ENCODE assay signal across 15 cellular contexts in genomic region chr1:61170328-61171238, GRCh38.
DNase-seq lines count a peak whose midpoint lies in the region; ATAC-seq and TF ChIP-seq lines count a peak whose summit lies in the region.
"Had no signal": no experiment of that assay in that cellular context is flagged by ENCODE, and none has a peak within 500 bp of the region (broad histone marks: within the 10 kb centered on the region; RNA-seq: fewer than 3 reads in every experiment).

No MANE protein-coding gene starts in this region.

- H3K9me3 Mint-ChIP-seq in natural killer cell treated with Interleukin-12 subunit alpha and Interleukin-12 subunit beta and Interleukin-15 and Interleukin-18, amount 100 ng/mL, for 72 hours: no peaks in the 10 kb centered on the region
- H3K9me3 Mint-ChIP-seq: activated naive CD8-positive, alpha-beta T cell treated with anti-CD3 and anti-CD28 coated beads for 36 hours; stimulated activated naive CD8-positive, alpha-beta T cell treated with anti-CD3 and anti-CD28 coated beads, Interleukin-15, Interleukin-2, amounts not matched to agents 100 ng/mL and 50 ng/mL, for 24 hours had no signal

- no peak overlapping the region for H3K27ac Mint-ChIP-seq in natural killer cell treated with Interleukin-12 subunit alpha and Interleukin-12 subunit beta and Interleukin-15 and Interleukin-18, amount 100 ng/mL, for 72 hours
- H3K27ac Mint-ChIP-seq: activated naive CD8-positive, alpha-beta T cell treated with anti-CD3 and anti-CD28 coated beads for 36 hours; stimulated activated naive CD8-positive, alpha-beta T cell treated with anti-CD3 and anti-CD28 coated beads, Interleukin-15, Interleukin-2, amounts not matched to agents 100 ng/mL and 50 ng/mL, for 24 hours had no signal

- H3K4me3 Mint-ChIP-seq in natural killer cell treated with Interleukin-12 subunit alpha and Interleukin-12 subunit beta and Interleukin-15 and Interleukin-18, amount 100 ng/mL, for 72 hours: no peak overlapping the region
- H3K4me3 Mint-ChIP-seq: activated naive CD8-positive, alpha-beta T cell treated with anti-CD3 and anti-CD28 coated beads for 36 hours; stimulated activated naive CD8-positive, alpha-beta T cell treated with anti-CD3 and anti-CD28 coated beads, Interleukin-15, Interleukin-2, amounts not matched to agents 100 ng/mL and 50 ng/mL, for 24 hours had no signal

- TF ChIP-seq CTCF in dorsolateral prefrontal cortex (IDR thresholded peaks at IDR 0.05 in 54 of 56, conservative IDR thresholded peaks at IDR 0.05 in 2 of 56; ENCODE audit: low read depth in 1 of 56, partially characterized antibody in 56 of 56): no peak

- H3K27ac ChIP-seq in dorsolateral prefrontal cortex: peak overlapping the region in 48 of 59 donors; percentile 3 to 75 (median 42)
- H3K27ac ChIP-seq: 22Rv1 had no signal

- no peaks in the 10 kb centered on the region for H3K27me3 ChIP-seq in dorsolateral prefrontal cortex

- peak; percentile 51 for ATAC-seq in Right ventricle myocardium inferior
- ATAC-seq in Right ventricle myocardium superior (ENCODE audit: poor library complexity): no peak
- no peak for ATAC-seq in HG03135 (IDR thresholded peaks at IDR 0.05; ENCODE audit: unreplicated experiment)
- ATAC-seq in HG03520 (IDR thresholded peaks at IDR 0.05; ENCODE audit: unreplicated experiment): no peak
- ATAC-seq in natural killer cell treated with Interleukin-12 subunit alpha and Interleukin-12 subunit beta and Interleukin-15 and Interleukin-18, amount 100 ng/mL, for 72 hours: no peak
- ATAC-seq in HG03469 (IDR thresholded peaks at IDR 0.05; ENCODE audit: unreplicated experiment): no peak

- H3K4me1 Mint-ChIP-seq in natural killer cell treated with Interleukin-12 subunit alpha and Interleukin-12 subunit beta and Interleukin-15 and Interleukin-18, amount 100 ng/mL, for 72 hours (ENCODE audit: low read depth in 2 of 2): peaks cover under 1 to 2% of the 10 kb centered on the region in 2 donors

- no peaks in the 10 kb centered on the region for H3K36me3 Mint-ChIP-seq in natural killer cell treated with Interleukin-12 subunit alpha and Interleukin-12 subunit beta and Interleukin-15 and Interleukin-18, amount 100 ng/mL, for 72 hours
- H3K36me3 Mint-ChIP-seq: activated naive CD8-positive, alpha-beta T cell treated with anti-CD3 and anti-CD28 coated beads for 36 hours had no signal

- peaks cover 28 to 30% of the 10 kb centered on the region in 2 donors for H3K27me3 Mint-ChIP-seq in natural killer cell treated with Interleukin-12 subunit alpha and Interleukin-12 subunit beta and Interleukin-15 and Interleukin-18, amount 100 ng/mL, for 72 hours
- H3K27me3 Mint-ChIP-seq: activated naive CD8-positive, alpha-beta T cell treated with anti-CD3 and anti-CD28 coated beads for 36 hours had no signal

- DNase-seq in Right ventricle myocardium inferior (ENCODE audit: missing footprints) (no peak), Right ventricle myocardium superior (no peak), dorsolateral prefrontal cortex (no peak), lung microvascular endothelial cell (ENCODE audit: low read depth in 2 of 2) (peak; percentile 31 to 32)
- no peak for DNase-seq in natural killer cell treated with Interleukin-12 subunit alpha and Interleukin-12 subunit beta and Interleukin-15 and Interleukin-18, amount 100 ng/mL, for 72 hours (ENCODE audit: low spot score)
- DNase-seq: activated CD4-positive, alpha-beta T cell treated with anti-CD3 and anti-CD28 coated beads, Interleukin-2, amount 50 U/mL, for 1 hour; activated naive CD8-positive, alpha-beta T cell treated with anti-CD3 and anti-CD28 coated beads for 36 hours; midbrain; NCI-H2107; SHP77 treated with DMSO at 0.1 percent for 48 hours had no signal

- intact Hi-C loops in Right ventricle myocardium inferior (cut with DNase I) (no loop called here), Right ventricle myocardium superior (cut with DNase I) (loop anchor here (10.0 kb wide), 1 partner anchor 46 kb away; no protein-coding TSS in a partner anchor), dorsolateral prefrontal cortex (cut with DNase I) (no loop called here)

- no peak overlapping the region for H3K4me3 ChIP-seq in dorsolateral prefrontal cortex

Comparison
In these comparisons a context has a peak if more than half of its experiments do, and no peak if none do; other contexts are left out.
1. DNase-seq: peak in lung microvascular endothelial cell (2 of 2); none in Right ventricle myocardium inferior (single experiment), Right ventricle myocardium superior (single experiment), dorsolateral prefrontal cortex (0 of 10) and natural killer cell treated with Interleukin-12 subunit alpha and Interleukin-12 subunit beta and Interleukin-15 and Interleukin-18, amount 100 ng/mL, for 72 hours (single experiment).